ENCODE assay signal across 20 cellular contexts in the genomic region with DNA sequence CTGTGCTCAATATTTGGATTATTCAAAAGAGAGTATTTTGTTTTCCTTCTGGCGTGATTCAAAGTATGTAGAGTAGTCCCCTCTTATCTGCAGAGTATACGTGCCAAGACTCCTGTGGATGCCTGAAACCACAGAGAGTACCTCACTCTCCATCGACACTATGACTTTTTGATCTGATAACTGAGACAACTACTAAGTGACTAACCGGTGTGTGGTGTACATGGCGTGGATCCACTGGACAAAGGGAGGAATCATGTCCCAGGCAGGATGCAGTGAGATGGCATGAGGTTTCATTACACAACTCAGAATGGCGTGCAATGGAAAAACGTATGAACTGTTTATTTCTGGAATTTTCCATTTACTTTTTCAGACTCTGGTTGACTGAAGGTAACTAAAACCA.
A peak's percentile ranks its signal among the peaks of the same experiment; 100 is the strongest.
DNase-seq lines count a peak whose midpoint lies in the region; ATAC-seq, FAIRE-seq and TF ChIP-seq lines count a peak whose summit lies in the region.
"Had no signal": no experiment of that assay in that cellular context is flagged by ENCODE, and none has a peak within 500 bp of the region (broad histone marks: within the 10 kb centered on the region; RNA-seq: fewer than 3 reads in every experiment).

No MANE protein-coding gene starts in this region.

- no peak overlapping the region for H3K4me3 ChIP-seq in AG09309 (ENCODE audit: control insufficient read depth, low read depth, low read length)
- no peak overlapping the region for H3K4me3 ChIP-seq in spleen
- H3K4me3 ChIP-seq in aorta (ENCODE audit: low read length in 2 of 2): no peak overlapping the region
- H3K4me3 ChIP-seq: GM12878, right lobe of liver had no signal

- H3K4me1 ChIP-seq in spleen: no peaks in the 10 kb centered on the region
- no peaks in the 10 kb centered on the region for H3K4me1 ChIP-seq in aorta (ENCODE audit: control insufficient read depth in 1 of 2, insufficient read depth in 2 of 2, low read length in 2 of 2)
- H3K4me1 ChIP-seq: right lobe of liver had no signal

- H3K36me3 ChIP-seq in spleen: no peaks in the 10 kb centered on the region
- H3K36me3 ChIP-seq in aorta (ENCODE audit: control insufficient read depth in 1 of 2, insufficient read depth in 2 of 2, low read length in 1 of 2): no peaks in the 10 kb centered on the region
- H3K36me3 ChIP-seq: right lobe of liver had no signal

- WGBS in spleen, 5 donors: 74 to 83% (median 80%) methylated on average over 7 of the region's 7 CpGs
- WGBS in aorta, 2 donors: 31 to 36% methylated on average over 7 of the region's 7 CpGs

- peaks cover 10% of the 10 kb centered on the region for H3K9me3 Mint-ChIP-seq in activated T-helper 2 cell treated with anti-CD3 and anti-CD28 coated beads, Interferon-gamma antibody, Interleukin-2, Interleukin-4, amounts not matched to agents 10 μg/mL and 5 μg/mL and 100 μg/mL, durations not matched to agents 14 hours and 24 hours and 36 hours
- H3K9me3 Mint-ChIP-seq: activated B cell treated with CpG ODN at 0.5 μM for 24 hours, endodermal cell, memory B cell had no signal

- peak; percentile 55 for DNase-seq in AG09309 (ENCODE audit: low read depth)
- DNase-seq in H54 (ENCODE audit: insufficient read length, low spot score): no peak
- DNase-seq in activated T-helper 2 cell treated with anti-CD3 and anti-CD28 coated beads, Interferon-gamma antibody, Interleukin-2, Interleukin-4, amounts not matched to agents 10 μg/mL and 5 μg/mL and 100 μg/mL, durations not matched to agents 14 hours and 24 hours and 36 hours (ENCODE audit: low spot score): no peak
- DNase-seq in left kidney (ENCODE audit: low read depth, low spot score): peak; percentile 21
- no peak for DNase-seq in spleen
- no peak for DNase-seq in aorta
- DNase-seq in RKO (ENCODE audit: low spot score): no peak
- no peak for DNase-seq in midbrain (lab: John Stamatoyannopoulos, UW)
- DNase-seq: activated B cell treated with CpG ODN at 0.5 μM for 24 hours; activated CD8-positive, alpha-beta memory T cell treated with anti-CD3 and anti-CD28 coated beads, Interleukin-2, amount 10 ng/mL, durations not matched to agents 7 days and 5 days; activated naive CD4-positive, alpha-beta T cell treated with Interleukin-2 at 50 U/mL for 16 hours; DMS79 treated with DMSO at 0.1 percent for 48 hours; endodermal cell; NCI-H187 treated with DMSO at 0.1 percent for 48 hours; NCI-H524 treated with DMSO at 0.1 percent for 48 hours; right lobe of liver; RPMI8226 had no signal

- peak; percentile 94 for FAIRE-seq in H54 (lab: Jason Lieb, UNC)
- FAIRE-seq: GM12878 had no signal

- intact Hi-C loops in activated T-helper 2 cell treated with anti-CD3 and anti-CD28 coated beads, Interferon-gamma antibody, Interleukin-2, Interleukin-4, amounts not matched to agents 10 μg/mL and 5 μg/mL and 100 μg/mL, durations not matched to agents 14 hours and 24 hours and 36 hours (cut with micrococcal nuclease): no loop called here
- intact Hi-C loops in spleen (cut with DNase I; ENCODE audit: low total_unique reads): no loop called here
- intact Hi-C loops in aorta (cut with DNase I): no loop called here

- H3K27me3 Mint-ChIP-seq in activated T-helper 2 cell treated with anti-CD3 and anti-CD28 coated beads, Interferon-gamma antibody, Interleukin-2, Interleukin-4, amounts not matched to agents 10 μg/mL and 5 μg/mL and 100 μg/mL, durations not matched to agents 14 hours and 24 hours and 36 hours (ENCODE audit: low read depth): no peaks in the 10 kb centered on the region

- no peak for ATAC-seq in aorta (ENCODE audit: low FRiP score)
- ATAC-seq: activated CD8-positive, alpha-beta memory T cell treated with anti-CD3 and anti-CD28 coated beads, Interleukin-2, amount 10 ng/mL, durations not matched to agents 7 days and 5 days; GM12878; right lobe of liver had no signal

- TF ChIP-seq CTCF in AG09309 (IDR thresholded peaks at IDR 0.05; ENCODE audit: control insufficient read depth, insufficient read depth, low read depth, low read length, missing control alignments) (no peak), spleen (IDR thresholded peaks at IDR 0.05 in 8 of 11, conservative IDR thresholded peaks at IDR 0.05 in 3 of 11) (no peak)

- H3K4me3 Mint-ChIP-seq in activated T-helper 2 cell treated with anti-CD3 and anti-CD28 coated beads, Interferon-gamma antibody, Interleukin-2, Interleukin-4, amounts not matched to agents 10 μg/mL and 5 μg/mL and 100 μg/mL, durations not matched to agents 14 hours and 24 hours and 36 hours (ENCODE audit: low read depth): no peak overlapping the region
- H3K4me3 Mint-ChIP-seq: activated B cell treated with CpG ODN at 0.5 μM for 24 hours; activated CD8-positive, alpha-beta memory T cell treated with anti-CD3 and anti-CD28 coated beads, Interleukin-2, amount 10 ng/mL, durations not matched to agents 7 days and 5 days; endodermal cell; memory B cell had no signal

- H3K36me3 Mint-ChIP-seq in activated T-helper 2 cell treated with anti-CD3 and anti-CD28 coated beads, Interferon-gamma antibody, Interleukin-2, Interleukin-4, amounts not matched to agents 10 μg/mL and 5 μg/mL and 100 μg/mL, durations not matched to agents 14 hours and 24 hours and 36 hours (ENCODE audit: low read depth): peaks cover 4% of the 10 kb centered on the region
- H3K36me3 Mint-ChIP-seq: activated CD8-positive, alpha-beta memory T cell treated with anti-CD3 and anti-CD28 coated beads, Interleukin-2, amount 10 ng/mL, durations not matched to agents 7 days and 5 days; memory B cell had no signal

- H3K27me3 ChIP-seq in spleen (replicated peaks in 1 of 7) (no peaks in the 10 kb centered on the region), aorta (ENCODE audit: control insufficient read depth in 1 of 2, insufficient read depth in 2 of 2, low read length in 1 of 2) (no peaks in the 10 kb centered on the region)
- H3K27me3 ChIP-seq: right lobe of liver had no signal

- H3K27ac ChIP-seq in spleen (no peak overlapping the region), aorta (ENCODE audit: low read depth in 1 of 2, low read length in 2 of 2) (no peak overlapping the region)
- H3K27ac ChIP-seq: C4-2B, right lobe of liver had no signal

- TF ChIP-seq POLR2A in H54 (IDR thresholded peaks at IDR 0.05; ENCODE audit: low read depth, low read length) (no peak), spleen (IDR thresholded peaks at IDR 0.05) (no peak)

- H3K27ac Mint-ChIP-seq in activated T-helper 2 cell treated with anti-CD3 and anti-CD28 coated beads, Interferon-gamma antibody, Interleukin-2, Interleukin-4, amounts not matched to agents 10 μg/mL and 5 μg/mL and 100 μg/mL, durations not matched to agents 14 hours and 24 hours and 36 hours: peak overlapping the region; percentile 19
- H3K27ac Mint-ChIP-seq: activated B cell treated with CpG ODN at 0.5 μM for 24 hours; activated CD8-positive, alpha-beta memory T cell treated with anti-CD3 and anti-CD28 coated beads, Interleukin-2, amount 10 ng/mL, durations not matched to agents 7 days and 5 days; endodermal cell; memory B cell had no signal

- no peaks in the 10 kb centered on the region for H3K9me3 ChIP-seq in spleen
- no peaks in the 10 kb centered on the region for H3K9me3 ChIP-seq in aorta (ENCODE audit: control insufficient read depth, low read length)
- H3K9me3 ChIP-seq: right lobe of liver had no signal

- H3K4me1 Mint-ChIP-seq in activated T-helper 2 cell treated with anti-CD3 and anti-CD28 coated beads, Interferon-gamma antibody, Interleukin-2, Interleukin-4, amounts not matched to agents 10 μg/mL and 5 μg/mL and 100 μg/mL, durations not matched to agents 14 hours and 24 hours and 36 hours (ENCODE audit: low read depth): peaks cover 14% of the 10 kb centered on the region
- H3K4me1 Mint-ChIP-seq: activated B cell treated with CpG ODN at 0.5 μM for 24 hours; activated CD8-positive, alpha-beta memory T cell treated with anti-CD3 and anti-CD28 coated beads, Interleukin-2, amount 10 ng/mL, durations not matched to agents 7 days and 5 days; endodermal cell had no signal

Comparison
In these comparisons a context has a peak if more than half of its experiments do, and no peak if none do; other contexts are left out.
1. DNase-seq: peak in AG09309 (single experiment) and left kidney (single experiment); none in H54 (single experiment), activated T-helper 2 cell treated with anti-CD3 and anti-CD28 coated beads, Interferon-gamma antibody, Interleukin-2, Interleukin-4, amounts not matched to agents 10 μg/mL and 5 μg/mL and 100 μg/mL, durations not matched to agents 14 hours and 24 hours and 36 hours (single experiment), spleen (single experiment), aorta (0 of 2), RKO (single experiment) and midbrain (single experiment).